In genomic region chr13:96091164-96091931, GRCh38 we compare ENCODE assay signal across 9 cellular contexts. TPM values are rescaled to one million over a fixed set of nuclear protein-coding genes. Genes with fewer than 3 reads are reported as not detected.
DNase-seq lines count a peak whose midpoint lies in the region; ATAC-seq and TF ChIP-seq lines count a peak whose summit lies in the region.
"Had no signal": no experiment of that assay in that cellular context is flagged by ENCODE, and none has a peak within 500 bp of the region (broad histone marks: within the 10 kb centered on the region; RNA-seq: fewer than 3 reads in every experiment).

No MANE protein-coding gene starts in this region.

- no peak overlapping the region for H2AFZ ChIP-seq in GM23248

- intact Hi-C loops in right cardiac atrium (cut with DNase I) (no loop called here), gastrocnemius medialis (cut with DNase I; ENCODE audit: low total_unique reads) (no loop called here)

- DNase-seq in GM23248: peak; percentile 11
- no peak for DNase-seq in RWPE2 (ENCODE audit: low spot score)
- DNase-seq in right cardiac atrium: peak; percentile 36 to 71 (median 60)
- DNase-seq in gastrocnemius medialis: peak in 1 of 2 donors; percentile 33
- no peak for DNase-seq in NCI-H510A (lab: John Stamatoyannopoulos, UW)
- DNase-seq: activated CD4-positive, alpha-beta memory T cell treated with anti-CD3 and anti-CD28 coated beads for 36 hours had no signal

- no peak overlapping the region for H3K4me2 ChIP-seq in GM23248 (ENCODE audit: unreplicated experiment)

- H3K27me3 ChIP-seq in GM23248 (replicated peaks; ENCODE audit: insufficient read depth) (peaks cover 80% of the 10 kb centered on the region), RWPE2 (ENCODE audit: insufficient read depth, poor library complexity, severe bottlenecking) (peaks cover 72% of the 10 kb centered on the region), right cardiac atrium (ENCODE audit: control insufficient read depth, insufficient read depth) (no peaks in the 10 kb centered on the region), gastrocnemius medialis (peaks cover 33 to 60% (median 49%) of the 10 kb centered on the region in 3 donors)

- TF ChIP-seq CTCF in RWPE2 (IDR thresholded peaks at IDR 0.05; ENCODE audit: poor library complexity, severe bottlenecking) (no peak), gastrocnemius medialis (IDR thresholded peaks at IDR 0.05 in 4 of 5, conservative IDR thresholded peaks at IDR 0.05 in 1 of 5) (no peak)

- no peak overlapping the region for H3K27ac ChIP-seq in GM23248
- H3K27ac ChIP-seq in RWPE2 (ENCODE audit: poor library complexity, severe bottlenecking): no peak overlapping the region
- H3K27ac ChIP-seq in right cardiac atrium (ENCODE audit: low read length): no peak overlapping the region
- no peak overlapping the region for H3K27ac ChIP-seq in gastrocnemius medialis

- ATAC-seq in RWPE2 (ENCODE audit: low read depth) (peak; percentile 30; the same call in 1 of the 3 replicates), right cardiac atrium (peak; percentile 46), gastrocnemius medialis (peak; percentile 35 to 44), GM21515 (IDR thresholded peaks at IDR 0.05; ENCODE audit: unreplicated experiment) (no peak), HG03135 (IDR thresholded peaks at IDR 0.05; ENCODE audit: unreplicated experiment) (no peak), GM18907 (IDR thresholded peaks at IDR 0.05; ENCODE audit: unreplicated experiment) (no peak)

- in situ Hi-C loops in GM23248 (cut with MboI) (no loop called here), gastrocnemius medialis (cut with MboI; ENCODE audit: low sequenced_read_pairs in 4 of 4) (no loop called here)

- no peak for TF ChIP-seq POLR2A in gastrocnemius medialis (IDR thresholded peaks at IDR 0.05)

- no peaks in the 10 kb centered on the region for H3K79me2 ChIP-seq in GM23248 (ENCODE audit: insufficient read depth)

- H3K9me2 ChIP-seq in GM23248 (ENCODE audit: insufficient read depth): no peaks in the 10 kb centered on the region

- H4K20me1 ChIP-seq in GM23248 (ENCODE audit: insufficient read depth): no peaks in the 10 kb centered on the region

- WGBS in GM23248 (ENCODE audit: low coverage in 1 of 2, low lambda C conversion rate in 2 of 2, missing lambda C conversion rate in 2 of 2), 2 experiments: 2 to 3% methylated on average over 43 to 44 of the region's 53 CpGs
- 2% methylated on average over 53 of the region's 53 CpGs for WGBS in right cardiac atrium

- H3K9me3 ChIP-seq in GM23248 (ENCODE audit: low read depth) (no peaks in the 10 kb centered on the region), RWPE2 (ENCODE audit: severe bottlenecking) (no peaks in the 10 kb centered on the region), right cardiac atrium (ENCODE audit: control insufficient read depth, low read length) (no peaks in the 10 kb centered on the region), gastrocnemius medialis (no peaks in the 10 kb centered on the region)

- H3F3A ChIP-seq in GM23248 (ENCODE audit: insufficient read depth): no peaks in the 10 kb centered on the region

- H3K9ac ChIP-seq in GM23248: no peak overlapping the region

- H3K36me3 ChIP-seq in GM23248 (ENCODE audit: low read depth) (no peaks in the 10 kb centered on the region), RWPE2 (ENCODE audit: low read depth) (no peaks in the 10 kb centered on the region), gastrocnemius medialis (no peaks in the 10 kb centered on the region)

- H3K4me3 ChIP-seq in GM23248 (no peak overlapping the region; the same call in 1 of the 2 replicates), RWPE2 (ENCODE audit: severe bottlenecking) (peak overlapping the region; percentile 24), right cardiac atrium (ENCODE audit: low read length) (peak overlapping the region; percentile 84), gastrocnemius medialis (peak overlapping the region; percentile 39 to 48 (median 46))

- H3K4me1 ChIP-seq in GM23248 (ENCODE audit: insufficient read depth) (0 out of 2 replicates have a peak, but pooled peaks cover 2% of the 10 kb centered on the region), RWPE2 (ENCODE audit: insufficient read depth, poor library complexity, severe bottlenecking) (no peaks in the 10 kb centered on the region), right cardiac atrium (ENCODE audit: control insufficient read depth, insufficient read depth, low read length) (peaks cover 3% of the 10 kb centered on the region), gastrocnemius medialis (peaks cover 0 to 4% of the 10 kb centered on the region in 2 donors)

RNA-seq across cellular contexts. Expression of gene HS6ST3, which starts 1.4 kb away (rescaled TPM):
- total RNA-seq in GM23248 (2014; rRNA removed; shearing (Covaris generic)): 0.11 TPM in 1 of 2 replicates, not detected in the other
- polyA plus RNA-seq in GM23248 (2016; fragmentation: Nextera tagmentation; extraction: Ambion mirVana): not detected in 2 replicates
- 1 to 10 TPM in 2 of 4 donors, under 1 TPM in 2; 0.64 to 1.3 (median 0.97) TPM for total RNA-seq in right cardiac atrium
- polyA plus RNA-seq in right cardiac atrium: 0.79 TPM
- 1 to 10 TPM in 3 of 4 donors, under 1 TPM in 1; 0.97 to 2.2 (median 2.0) TPM for total RNA-seq in gastrocnemius medialis
- total RNA-seq: activated CD4-positive, alpha-beta memory T cell treated with anti-CD3 and anti-CD28 coated beads for 36 hours had no signal

RNA-seq across cellular contexts. Expression of gene UGGT2, which starts 38.1 kb away (rescaled TPM):
- 46.5 and 54.8 TPM in 2 replicates for total RNA-seq in GM23248 (2014; rRNA removed; shearing (Covaris generic))
- polyA plus RNA-seq in GM23248 (2016; fragmentation: Nextera tagmentation; extraction: Ambion mirVana): 38.9 and 46.1 TPM in 2 replicates
- 10 to 100 TPM; 16.8 to 33.4 (median 21.4) TPM for total RNA-seq in right cardiac atrium
- polyA plus RNA-seq in right cardiac atrium: 7.6 TPM
- 10 to 100 TPM in 1 of 4 donors, 1 to 10 TPM in 3; 4.0 to 10.6 (median 6.8) TPM for total RNA-seq in gastrocnemius medialis

Comparison
In these comparisons a context has a peak if more than half of its experiments do, and no peak if none do; other contexts are left out.
1. DNase-seq: peak in GM23248 (single experiment) and right cardiac atrium (3 of 3); none in RWPE2 (single experiment) and NCI-H510A (single experiment).
2. ATAC-seq: peak in RWPE2 (single experiment), right cardiac atrium (2 of 2) and gastrocnemius medialis (2 of 2); none in GM21515 (single experiment), HG03135 (single experiment) and GM18907 (single experiment).